Comparison of ENCODE assay signal across 4 cellular contexts in genomic region chr4:103030791-103031190, GRCh38. TPM values are rescaled to one million over a fixed set of nuclear protein-coding genes. Genes with fewer than 3 reads are reported as not detected.
"Had no signal": no experiment of that assay in that cellular context is flagged by ENCODE, and none has a peak within 500 bp of the region (broad histone marks: within the 10 kb centered on the region; RNA-seq: fewer than 3 reads in every experiment).

No MANE protein-coding gene starts in this region.

- H3K4me3 ChIP-seq: GM12878 had no signal

- ATAC-seq: GM12878 had no signal

- DNase-seq: GDM1, GF-D8 had no signal

RNA-seq across cellular contexts. Expression of gene SLC9B1, which starts 11.3 kb away (rescaled TPM):
- total RNA-seq: G401 had no signal
